In genomic region chr5:108278285-108279240, GRCh38 we compare ENCODE assay signal across 1 cellular context.
TF ChIP-seq lines count a peak whose summit lies in the region.

No MANE protein-coding gene starts in this region.

TF ChIP-seq in H1, 55 proteins besides CTCF, POLR2A, EP300 and RAD21:
- TF ChIP-seq YY1 (IDR thresholded peaks at IDR 0.05; ENCODE audit: low read depth, low read length) = no peak
- no peak for TF ChIP-seq PHF8 (conservative IDR thresholded peaks at IDR 0.05; ENCODE audit: low read depth, low read length)
- no peak for TF ChIP-seq SP4 (IDR thresholded peaks at IDR 0.05; ENCODE audit: low read length)
- TF ChIP-seq BRCA1 (IDR thresholded peaks at IDR 0.05; ENCODE audit: low read depth, low read length) = no peak
- no peak for TF ChIP-seq RNF2 (IDR thresholded peaks at IDR 0.05; ENCODE audit: borderline replicate concordance, low read depth, low read length, missing control alignments, poor library complexity, severe bottlenecking)
- TF ChIP-seq SUZ12 (IDR thresholded peaks at IDR 0.05; ENCODE audit: low read length) = no peak
